11 cellular contexts compared by ENCODE assay signal in genomic region chr16:6573577-6573976, GRCh38.
DNase-seq lines count a peak whose midpoint lies in the region; ATAC-seq and TF ChIP-seq lines count a peak whose summit lies in the region.
"Had no signal": no experiment of that assay in that cellular context is flagged by ENCODE, and none has a peak within 500 bp of the region (broad histone marks: within the 10 kb centered on the region; RNA-seq: fewer than 3 reads in every experiment).

No MANE protein-coding gene starts in this region.

- 29 to 38% methylated on average over 17 to 18 of the region's 22 CpGs for WGBS in tibial nerve, 2 donors

- H3K36me3 ChIP-seq in Panc1 (ENCODE audit: control insufficient read depth, insufficient read depth, low read length) (no peaks in the 10 kb centered on the region), tibial nerve (no peaks in the 10 kb centered on the region)

- H3K27me3 ChIP-seq in Panc1 (ENCODE audit: control insufficient read depth, insufficient read depth, low read length) (no peaks in the 10 kb centered on the region; the same call in 1 of the 2 replicates), tibial nerve (no peaks in the 10 kb centered on the region)

- peak; percentile 79; the same call in 1 of the 2 replicates for ATAC-seq in Panc1
- no peak for ATAC-seq in GM21717 (IDR thresholded peaks at IDR 0.05; ENCODE audit: unreplicated experiment)
- ATAC-seq: A549 had no signal

- in situ Hi-C loops in Panc1 (cut with HindIII; ENCODE audit: low pct_unique_long_range_greater_than_20kb, low sequenced_read_pairs): no loop called here

- CTCF ChIA-PET in Panc1 (lab: Charles Lee): no interaction called here

- H3K4me1 ChIP-seq in Panc1 (ENCODE audit: control insufficient read depth, insufficient read depth, low read length) (no peaks in the 10 kb centered on the region), tibial nerve (no peaks in the 10 kb centered on the region)
- H3K4me1 ChIP-seq: A549 had no signal

- TF ChIP-seq CTCF in Panc1 (IDR thresholded peaks at IDR 0.05) (peak; percentile 66), tibial nerve (IDR thresholded peaks at IDR 0.05) (peak in 3 of 5 experiments; percentile 28 to 34 (median 32))

- H3K4me3 ChIP-seq in Panc1 (ENCODE audit: low read depth in 2 of 2, low read length in 2 of 2) (no peak overlapping the region), tibial nerve (peak overlapping the region in 1 of 4 donors; percentile 2)
- H3K4me3 ChIP-seq: A549 had no signal

- POLR2A ChIA-PET in Panc1 (lab: Charles Lee): no interaction called here

- no peaks in the 10 kb centered on the region for H3K9me3 ChIP-seq in Panc1 (ENCODE audit: control insufficient read depth, insufficient read depth, low read depth, low read length)
- no peaks in the 10 kb centered on the region for H3K9me3 ChIP-seq in tibial nerve
- H3K9me3 ChIP-seq: A549 had no signal

- intact Hi-C loops in Panc1 (cut with micrococcal nuclease; ENCODE audit: unreplicated experiment): no loop called here

- TF ChIP-seq EP300 in tibial nerve (IDR thresholded peaks at IDR 0.05): no peak

- BruUV-seq in Panc1 (replicated peaks; lab: Mats Ljungman, UMichigan): no TSS peak

- H3K27ac ChIP-seq in Panc1 (ENCODE audit: low read length): no peak overlapping the region
- no peak overlapping the region for H3K27ac ChIP-seq in tibial nerve
- H3K27ac ChIP-seq: A549 had no signal

- DNase-seq in NCI-H187 (lab: John Stamatoyannopoulos, UW) (peak; percentile 23 to 51), NCI-H187 treated with DMSO at 0.1 percent for 48 hours (lab: John Stamatoyannopoulos, UW) (no peak), Panc1 (ENCODE audit: low read depth, low spot score) (no peak), islet precursor cell (peak; percentile 84), tibial nerve (ENCODE audit: low spot score in 2 of 2) (peak in 1 of 2 donors; percentile 4), COR-L47 (lab: John Stamatoyannopoulos, UW) (no peak), activated gamma-delta T cell (lab: John Stamatoyannopoulos, UW) (no peak)
- DNase-seq: GDM1, NCI-H345 had no signal

- no peak for TF ChIP-seq POLR2A in tibial nerve (IDR thresholded peaks at IDR 0.05)

Comparison
In these comparisons a context has a peak if more than half of its experiments do, and no peak if none do; other contexts are left out.
1. DNase-seq: peak in NCI-H187 (2 of 2) and islet precursor cell (single experiment); none in NCI-H187 treated with DMSO at 0.1 percent for 48 hours (single experiment), Panc1 (single experiment), COR-L47 (single experiment) and activated gamma-delta T cell (single experiment).